In the genomic region with DNA sequence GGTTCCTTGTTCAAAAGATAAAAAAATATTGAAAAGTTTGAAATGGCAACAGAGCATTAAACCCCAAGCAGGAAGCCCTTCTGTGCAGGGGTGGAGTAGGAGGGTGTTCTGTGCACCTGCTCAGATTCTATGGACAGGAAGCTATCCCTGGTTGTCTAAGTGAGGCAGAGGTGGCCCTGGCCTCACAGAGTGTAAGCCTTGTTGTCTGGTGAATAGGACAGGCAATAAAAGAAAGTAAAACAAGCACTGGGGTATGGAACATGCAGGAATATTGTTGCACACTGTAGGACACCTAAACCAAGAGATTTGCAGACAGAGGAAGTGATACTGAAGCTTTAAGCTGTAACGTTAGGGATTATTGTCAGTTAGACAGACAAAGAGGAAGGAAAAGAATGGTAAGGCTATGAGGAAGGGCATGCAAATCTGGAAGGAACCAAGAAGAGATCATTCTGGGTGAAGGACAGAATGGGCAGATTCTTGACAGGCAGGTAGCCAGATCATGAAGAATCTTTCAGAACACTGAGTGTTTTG, we compare ENCODE assay signal across 9 cellular contexts.
DNase-seq lines count a peak whose midpoint lies in the region; ATAC-seq and TF ChIP-seq lines count a peak whose summit lies in the region.
"Had no signal": no experiment of that assay in that cellular context is flagged by ENCODE, and none has a peak within 500 bp of the region (broad histone marks: within the 10 kb centered on the region; RNA-seq: fewer than 3 reads in every experiment).

No MANE protein-coding gene starts in this region.

- H3K4me1 Mint-ChIP-seq in CD8-positive, alpha-beta T cell (ENCODE audit: low read depth): peaks cover 11% of the 10 kb centered on the region
- H3K4me1 Mint-ChIP-seq in T-helper 17 cell: peaks cover 5% of the 10 kb centered on the region

- POLR2A ChIA-PET in CD8-positive, alpha-beta T cell (lab: Charles Lee): no interaction called here

- no peak overlapping the region for H3K27ac ChIP-seq in CD8-positive, alpha-beta T cell (ENCODE audit: low read depth, low read length)

- no peaks in the 10 kb centered on the region for H3K27me3 Mint-ChIP-seq in CD8-positive, alpha-beta T cell (ENCODE audit: low read depth)
- H3K27me3 Mint-ChIP-seq in T-helper 17 cell: peaks cover 6% of the 10 kb centered on the region

- peak; percentile 34 for ATAC-seq in CD8-positive, alpha-beta T cell
- peak; percentile 48 for ATAC-seq in GM19372 (IDR thresholded peaks at IDR 0.05; ENCODE audit: low read depth, unreplicated experiment)
- ATAC-seq in HG03139 (IDR thresholded peaks at IDR 0.05; ENCODE audit: unreplicated experiment): peak; percentile 64
- ATAC-seq in T-helper 17 cell: peak; percentile 77

- no peak overlapping the region for H3K27ac Mint-ChIP-seq in CD8-positive, alpha-beta T cell
- no peak overlapping the region for H3K27ac Mint-ChIP-seq in T-helper 17 cell

- no peak for TF ChIP-seq CTCF in CD8-positive, alpha-beta T cell (IDR thresholded peaks at IDR 0.05)

- H3K9me3 ChIP-seq in CD8-positive, alpha-beta T cell (ENCODE audit: low read length): no peaks in the 10 kb centered on the region
- H3K9me3 ChIP-seq in T-helper 17 cell (ENCODE audit: control insufficient read depth, low read length, poor library complexity, severe bottlenecking): no peaks in the 10 kb centered on the region

- H3K9me3 Mint-ChIP-seq in CD8-positive, alpha-beta T cell: peaks cover 3% of the 10 kb centered on the region

- H3K36me3 ChIP-seq in CD8-positive, alpha-beta T cell (ENCODE audit: insufficient read depth, low read length): no peaks in the 10 kb centered on the region

- no peak for DNase-seq in CD8-positive, alpha-beta T cell
- DNase-seq in T-helper 17 cell (no peak), iPS-NIHi11 (ENCODE audit: low spot score) (no peak), glomerular visceral epithelial cell (ENCODE audit: extremely low spot score) (no peak), NCI-H345 (lab: John Stamatoyannopoulos, UW) (no peak), NCI-H1436 (lab: John Stamatoyannopoulos, UW) (no peak)
- DNase-seq: aorta had no signal

- H3K4me3 ChIP-seq in CD8-positive, alpha-beta T cell (ENCODE audit: low read depth, low read length): no peak overlapping the region

- no peaks in the 10 kb centered on the region for H3K27me3 ChIP-seq in CD8-positive, alpha-beta T cell (ENCODE audit: insufficient read depth, low read length)

- H3K4me1 ChIP-seq in CD8-positive, alpha-beta T cell (ENCODE audit: insufficient read depth, low read length): peaks cover 5% of the 10 kb centered on the region

- CTCF ChIA-PET in CD8-positive, alpha-beta T cell (lab: Charles Lee): no interaction called here

- H3K36me3 Mint-ChIP-seq in CD8-positive, alpha-beta T cell: peaks cover 1% of the 10 kb centered on the region
- H3K36me3 Mint-ChIP-seq in T-helper 17 cell (ENCODE audit: low read depth): peaks cover 2% of the 10 kb centered on the region

- intact Hi-C loops in CD8-positive, alpha-beta T cell (cut with DNase I, micrococcal nuclease): no loop called here

- no peak overlapping the region for H3K4me3 Mint-ChIP-seq in CD8-positive, alpha-beta T cell
- H3K4me3 Mint-ChIP-seq in T-helper 17 cell: no peak overlapping the region
